8 cellular contexts compared by ENCODE assay signal in the genomic region with DNA sequence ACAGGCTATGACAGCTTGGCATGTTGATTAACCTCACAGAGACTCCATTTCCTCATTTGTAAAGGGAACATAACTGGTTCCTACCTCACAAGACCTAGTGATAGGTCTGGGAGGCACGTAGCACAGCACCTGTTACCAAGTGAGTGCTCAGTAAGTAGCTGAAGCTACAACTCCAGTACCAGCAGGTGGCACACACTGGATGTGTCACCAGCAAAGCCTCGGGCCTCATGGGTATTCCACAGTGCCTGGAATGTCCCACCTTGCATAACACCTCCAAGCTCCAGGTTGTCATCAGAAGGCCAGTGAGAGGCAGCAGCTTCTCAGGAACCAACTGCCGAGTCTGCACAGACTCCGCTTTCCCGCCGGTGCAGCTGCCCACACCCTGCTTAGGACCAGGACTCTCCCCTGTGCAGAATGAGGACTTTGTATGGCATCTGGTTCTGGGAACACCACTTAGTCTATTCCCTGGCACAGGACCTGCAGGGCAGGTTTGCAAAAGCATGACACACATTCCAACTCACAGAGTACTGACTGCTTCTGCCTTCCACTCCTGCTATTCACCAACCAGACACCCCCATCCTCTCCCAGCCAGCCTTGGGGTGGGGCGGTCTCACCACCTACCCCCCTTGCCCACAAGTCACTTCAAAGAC. TPM values are rescaled to one million over a fixed set of nuclear protein-coding genes. Genes with fewer than 3 reads are reported as not detected.
DNase-seq lines count a peak whose midpoint lies in the region; ATAC-seq and TF ChIP-seq lines count a peak whose summit lies in the region.

No MANE protein-coding gene starts in this region.

- peak overlapping the region; percentile 21 for H3K4me3 Mint-ChIP-seq in activated naive CD4-positive, alpha-beta T cell treated with anti-CD3 and anti-CD28 coated beads, Interleukin-2, amount 50 U/mL, for 24 hours

- H3K36me3 ChIP-seq in thyroid gland (no peaks in the 10 kb centered on the region), esophagus muscularis mucosa (no peaks in the 10 kb centered on the region)

- no peak for TF ChIP-seq EP300 in esophagus muscularis mucosa (IDR thresholded peaks at IDR 0.05)

- no peaks in the 10 kb centered on the region for H3K36me3 Mint-ChIP-seq in activated naive CD4-positive, alpha-beta T cell treated with anti-CD3 and anti-CD28 coated beads, Interleukin-2, amount 50 U/mL, for 24 hours
- H3K36me3 Mint-ChIP-seq in activated naive CD4-positive, alpha-beta T cell treated with anti-CD3 and anti-CD28 coated beads, Interleukin-2, amount 50 U/mL, for 72 hours: peaks cover 60 to 81% of the 10 kb centered on the region in 2 donors

- H3K27me3 ChIP-seq in thyroid gland: no peaks in the 10 kb centered on the region
- H3K27me3 ChIP-seq in esophagus muscularis mucosa: peaks cover 0 to 55% (median 0%) of the 10 kb centered on the region in 4 donors

- H3K27me3 Mint-ChIP-seq in activated naive CD4-positive, alpha-beta T cell treated with anti-CD3 and anti-CD28 coated beads, Interleukin-2, amount 50 U/mL, for 24 hours: no peaks in the 10 kb centered on the region

- no peaks in the 10 kb centered on the region for H3K9me3 ChIP-seq in thyroid gland
- no peaks in the 10 kb centered on the region for H3K9me3 ChIP-seq in esophagus muscularis mucosa

- H3K9me3 Mint-ChIP-seq in activated naive CD4-positive, alpha-beta T cell treated with anti-CD3 and anti-CD28 coated beads, Interleukin-2, amount 50 U/mL, for 24 hours: no peaks in the 10 kb centered on the region
- H3K9me3 Mint-ChIP-seq in activated naive CD4-positive, alpha-beta T cell treated with anti-CD3 and anti-CD28 coated beads, Interleukin-2, amount 50 U/mL, for 72 hours: no peaks in the 10 kb centered on the region

- H3K4me3 ChIP-seq in epithelial cell of proximal tubule (ENCODE audit: low read depth, low read length): no peak overlapping the region
- no peak overlapping the region for H3K4me3 ChIP-seq in thyroid gland (replicated peaks in 1 of 3)
- no peak overlapping the region for H3K4me3 ChIP-seq in esophagus muscularis mucosa

- no peak for ATAC-seq in activated naive CD4-positive, alpha-beta T cell treated with anti-CD3 and anti-CD28 coated beads, Interleukin-2, amount 50 U/mL, for 72 hours

- WGBS in thyroid gland, 2 donors: 62 to 70% methylated on average over 5 to 7 of the region's 7 CpGs
- 69% methylated on average over 7 of the region's 7 CpGs for WGBS in esophagus muscularis mucosa

- H3K4me1 Mint-ChIP-seq in activated naive CD4-positive, alpha-beta T cell treated with anti-CD3 and anti-CD28 coated beads, Interleukin-2, amount 50 U/mL, for 24 hours: peaks cover 75% of the 10 kb centered on the region

- H3K4me1 ChIP-seq in thyroid gland: peaks cover 9 to 11% of the 10 kb centered on the region in 2 donors
- H3K4me1 ChIP-seq in esophagus muscularis mucosa: peaks cover 5 to 28% (median 26%) of the 10 kb centered on the region in 4 donors

- H3K27ac ChIP-seq in thyroid gland: no peak overlapping the region
- H3K27ac ChIP-seq in esophagus muscularis mucosa (replicated peaks in 1 of 4): no peak overlapping the region

- TF ChIP-seq CTCF in epithelial cell of proximal tubule (conservative IDR thresholded peaks at IDR 0.05; ENCODE audit: low read depth, low read length) (peak; percentile 66), thyroid gland (IDR thresholded peaks at IDR 0.05) (peak in 1 of 6 experiments; percentile 4), GM10266 (IDR thresholded peaks at IDR 0.05; ENCODE audit: control insufficient read depth, insufficient read depth, low read depth, missing control alignments) (no peak), esophagus muscularis mucosa (IDR thresholded peaks at IDR 0.05) (no peak)

- TF ChIP-seq POLR2A in thyroid gland (IDR thresholded peaks at IDR 0.05): no peak
- no peak for TF ChIP-seq POLR2A in esophagus muscularis mucosa (IDR thresholded peaks at IDR 0.05; ENCODE audit: low read depth)

- intact Hi-C loops in thyroid gland (cut with DNase I): no loop called here
- intact Hi-C loops in esophagus muscularis mucosa (cut with DNase I): no loop called here

- no peak for DNase-seq in activated naive CD4-positive, alpha-beta T cell treated with anti-CD3 and anti-CD28 coated beads, Interleukin-2, amount 50 U/mL, for 72 hours (ENCODE audit: low spot score in 2 of 2)
- DNase-seq in NCI-H526 treated with DMSO at 0.1 percent for 48 hours (lab: John Stamatoyannopoulos, UW): peak; percentile 49
- DNase-seq in epithelial cell of proximal tubule (ENCODE audit: low read depth): peak; percentile 63
- peak; percentile 22 to 34 for DNase-seq in thyroid gland
- DNase-seq in GM10266 (ENCODE audit: extremely low spot score): no peak
- DNase-seq in esophagus muscularis mucosa (ENCODE audit: extremely low spot score): no peak
- DNase-seq in stimulated activated CD4-positive, alpha-beta T cell treated with anti-CD3 and anti-CD28 coated beads, Interleukin-2, amount 100 ng/mL, for 48 hours: no peak

- peak overlapping the region; percentile 56 for H3K27ac Mint-ChIP-seq in activated naive CD4-positive, alpha-beta T cell treated with anti-CD3 and anti-CD28 coated beads, Interleukin-2, amount 50 U/mL, for 24 hours
- H3K27ac Mint-ChIP-seq in activated naive CD4-positive, alpha-beta T cell treated with anti-CD3 and anti-CD28 coated beads, Interleukin-2, amount 50 U/mL, for 72 hours: peak overlapping the region in 1 of 2 donors; percentile 39

RNA-seq across cellular contexts. Expression of a gene that starts 4.2 kb away (rescaled TPM):
- 100 to 1,000 TPM in 1 of 2 donors, 10 to 100 TPM in 1; 92.4 to 133 TPM for total RNA-seq in activated naive CD4-positive, alpha-beta T cell treated with anti-CD3 and anti-CD28 coated beads, Interleukin-2, amount 50 U/mL, for 72 hours
- total RNA-seq in epithelial cell of proximal tubule: 4.7 and 6.7 TPM in 2 replicates
- 1 to 10 TPM; 3.5 to 5.2 (median 3.9) TPM for total RNA-seq in thyroid gland
- 1 to 10 TPM in 3 of 4 donors, under 1 TPM in 1; 0.42 to 2.8 (median 2.1) TPM for total RNA-seq in esophagus muscularis mucosa

Comparison
In these comparisons a context has a peak if more than half of its experiments do, and no peak if none do; other contexts are left out.
1. DNase-seq: peak in NCI-H526 treated with DMSO at 0.1 percent for 48 hours (single experiment), epithelial cell of proximal tubule (single experiment) and thyroid gland (2 of 2); none in activated naive CD4-positive, alpha-beta T cell treated with anti-CD3 and anti-CD28 coated beads, Interleukin-2, amount 50 U/mL, for 72 hours (0 of 2), GM10266 (single experiment), esophagus muscularis mucosa (single experiment) and stimulated activated CD4-positive, alpha-beta T cell treated with anti-CD3 and anti-CD28 coated beads, Interleukin-2, amount 100 ng/mL, for 48 hours (0 of 2).
2. RNA of a gene that starts 4.2 kb away (total RNA-seq): 92.4 to 133 TPM in activated naive CD4-positive, alpha-beta T cell treated with anti-CD3 and anti-CD28 coated beads, Interleukin-2, amount 50 U/mL, for 72 hours; 4.7 to 6.7 TPM in epithelial cell of proximal tubule, 3.5 to 5.2 TPM in thyroid gland and 0.42 to 2.8 TPM in esophagus muscularis mucosa; every median in the first group is over 10 times any median in the second.